In the genomic region with DNA sequence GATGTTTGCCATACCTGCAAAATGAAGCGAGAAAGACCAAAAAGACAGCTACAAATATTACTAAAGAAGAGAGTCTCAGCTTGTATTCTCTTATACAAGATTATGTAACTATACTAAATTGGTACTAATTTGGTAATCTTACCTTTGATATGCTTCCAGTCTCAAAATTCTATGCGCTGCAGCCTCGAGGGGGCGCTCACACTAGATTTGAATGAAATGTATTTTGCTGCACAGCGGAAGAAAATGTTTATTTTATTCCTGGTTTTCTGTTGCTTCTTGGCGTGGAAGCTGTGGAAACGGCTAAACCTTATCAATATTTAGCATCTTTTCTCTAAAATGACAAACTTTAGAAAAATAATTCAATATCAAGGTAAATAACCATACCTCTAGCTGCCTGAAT, we compare ENCODE assay signal across 12 cellular contexts.
DNase-seq lines count a peak whose midpoint lies in the region; ATAC-seq and TF ChIP-seq lines count a peak whose summit lies in the region.
"Had no signal": no experiment of that assay in that cellular context is flagged by ENCODE, and none has a peak within 500 bp of the region (broad histone marks: within the 10 kb centered on the region; RNA-seq: fewer than 3 reads in every experiment).

No MANE protein-coding gene starts in this region.

- ATAC-seq in aorta (ENCODE audit: low FRiP score) (no peak), GM18861 (IDR thresholded peaks at IDR 0.05; ENCODE audit: unreplicated experiment) (no peak)

- peaks cover 9% of the 10 kb centered on the region for H3K27me3 Mint-ChIP-seq in nephron (ENCODE audit: low read depth)

- CTCF ChIA-PET in GM10248 (lab: Yijun Ruan, JAX) = interaction anchor here (0.8 to 2.6 kb wide), 8 partner anchors 12 to 349 kb away, joined by 3 to 7 read pairs (median 4); no protein-coding TSS in a partner anchor

- H3K27ac Mint-ChIP-seq in nephron = no peak overlapping the region

- no peak overlapping the region for H3K27ac ChIP-seq in KMS-11
- H3K27ac ChIP-seq in aorta (ENCODE audit: low read depth in 1 of 2, low read length in 2 of 2) = no peak overlapping the region
- H3K27ac ChIP-seq: suprapubic skin had no signal

- H4K20me1 ChIP-seq in KMS-11 (ENCODE audit: insufficient read depth) = no peaks in the 10 kb centered on the region

- peaks cover 4% of the 10 kb centered on the region for H3K9me3 Mint-ChIP-seq in nephron

- no peak overlapping the region for H3K4me3 ChIP-seq in KMS-11 (IDR thresholded peaks at IDR 0.05; ENCODE audit: insufficient read depth, low read depth, low read length)
- H3K4me3 ChIP-seq in aorta (ENCODE audit: low read length in 2 of 2) = no peak overlapping the region
- H3K4me3 ChIP-seq: suprapubic skin had no signal

- no peak for DNase-seq in GM10248 (ENCODE audit: extremely low spot score)
- peak; percentile 7 for DNase-seq in astrocyte of the hippocampus (ENCODE audit: low read depth, low spot score)
- DNase-seq in activated T-cell treated with anti-CD3 and anti-CD28 coated beads for 4 hours = no peak
- no peak for DNase-seq in aorta
- DNase-seq in NCI-H2171 (lab: John Stamatoyannopoulos, UW) = no peak
- DNase-seq: GF-D8; NCI-H774; stimulated activated CD4-positive, alpha-beta T cell treated with anti-CD3 and anti-CD28 coated beads, Interleukin-2, amount 100 ng/mL, for 24 hours had no signal

- H3K4me1 Mint-ChIP-seq in nephron = no peaks in the 10 kb centered on the region

- POLR2A ChIA-PET in GM10248 (lab: Yijun Ruan, JAX) = no interaction called here

- H3K4me2 ChIP-seq in KMS-11 = no peak overlapping the region

- H3K27me3 ChIP-seq in KMS-11 (ENCODE audit: insufficient read depth, low read depth) (no peaks in the 10 kb centered on the region), aorta (ENCODE audit: control insufficient read depth in 1 of 2, insufficient read depth in 2 of 2, low read length in 1 of 2) (no peaks in the 10 kb centered on the region)
- H3K27me3 ChIP-seq: suprapubic skin had no signal

- H3K9ac ChIP-seq in KMS-11 = no peak overlapping the region

- no peaks in the 10 kb centered on the region for H3K36me3 Mint-ChIP-seq in nephron (ENCODE audit: low read depth)

- H3K4me1 ChIP-seq in KMS-11 (ENCODE audit: low read depth, poor library complexity, severe bottlenecking) = no peaks in the 10 kb centered on the region
- H3K4me1 ChIP-seq in aorta (ENCODE audit: control insufficient read depth in 1 of 2, insufficient read depth in 2 of 2, low read length in 2 of 2) = no peaks in the 10 kb centered on the region
- H3K4me1 ChIP-seq: suprapubic skin had no signal

- WGBS in aorta, 2 donors = 54 to 58% methylated on average over 7 of the region's 7 CpGs

- intact Hi-C loops in aorta (cut with DNase I) = no loop called here

- H3K9me3 ChIP-seq in aorta (ENCODE audit: control insufficient read depth, low read length) = peaks cover 2% of the 10 kb centered on the region
- H3K9me3 ChIP-seq: suprapubic skin had no signal

- no peaks in the 10 kb centered on the region for H3K79me2 ChIP-seq in KMS-11 (ENCODE audit: insufficient read depth, low read depth)

- no peak overlapping the region for H3K4me3 Mint-ChIP-seq in nephron

- H2AFZ ChIP-seq in KMS-11 (ENCODE audit: low read depth) = no peak overlapping the region

- TF ChIP-seq CTCF in GM10248 (IDR thresholded peaks at IDR 0.05; ENCODE audit: control extremely low read depth, extremely low read depth, low read depth, missing control alignments) = peak; percentile 36
- TF ChIP-seq CTCF in KMS-11 (conservative IDR thresholded peaks at IDR 0.05; ENCODE audit: low read depth, low read length) = 0 out of 2 replicates have a peak, but pooled peaks have one; percentile 29
- TF ChIP-seq CTCF in nephron (IDR thresholded peaks at IDR 0.05; ENCODE audit: unreplicated experiment in 3 of 3) = peak in 2 of 3 experiments; percentile 7 to 24

- H3K36me3 ChIP-seq in KMS-11 (ENCODE audit: insufficient read depth) (no peaks in the 10 kb centered on the region), aorta (ENCODE audit: control insufficient read depth in 1 of 2, insufficient read depth in 2 of 2, low read length in 1 of 2) (no peaks in the 10 kb centered on the region)
- H3K36me3 ChIP-seq: suprapubic skin had no signal
